20 cellular contexts compared by ENCODE assay signal in genomic region chr14:41393512-41393911, GRCh38.
A peak's percentile ranks its signal among the peaks of the same experiment; 100 is the strongest.
DNase-seq lines count a peak whose midpoint lies in the region; ATAC-seq, FAIRE-seq and TF ChIP-seq lines count a peak whose summit lies in the region.
"Had no signal": no experiment of that assay in that cellular context is flagged by ENCODE, and none has a peak within 500 bp of the region (broad histone marks: within the 10 kb centered on the region; RNA-seq: fewer than 3 reads in every experiment).

No MANE protein-coding gene starts in this region.

- H3K9me3 Mint-ChIP-seq in chondrocyte (ENCODE audit: low read depth), result no peaks in the 10 kb centered on the region
- H3K9me3 Mint-ChIP-seq in Calu3 (ENCODE audit: low read depth, unreplicated experiment), result peaks cover 6% of the 10 kb centered on the region
- H3K9me3 Mint-ChIP-seq: CD8-positive, alpha-beta T cell had no signal

- H3K9me3 ChIP-seq in HepG2 (ENCODE audit: low read length) (peaks cover 59% of the 10 kb centered on the region), right lobe of liver (no peaks in the 10 kb centered on the region)
- H3K9me3 ChIP-seq: Caco-2, HAP-1 had no signal

- 50% methylated on average over 6 of the region's 6 CpGs for WGBS in HepG2 (ENCODE audit: low lambda C conversion rate)
- WGBS in right lobe of liver (ENCODE audit: insufficient coverage, low coverage, low lambda C conversion rate, missing lambda C conversion rate), result 72% methylated on average over 4 of the region's 6 CpGs

- no peaks in the 10 kb centered on the region for H3K4me1 ChIP-seq in HepG2 (ENCODE audit: insufficient read depth, low read length)
- H3K4me1 ChIP-seq in right lobe of liver, result no peaks in the 10 kb centered on the region
- H3K4me1 ChIP-seq: Caco-2, HAP-1 had no signal

- no peak for TF ChIP-seq RAD21 in HepG2 (CRISPR knock-in tag; IDR thresholded peaks at IDR 0.05)

- H3K27ac ChIP-seq in HepG2 (ENCODE audit: extremely low read length, insufficient read depth, low read length) (no peak overlapping the region), right lobe of liver (no peak overlapping the region)

- no peak overlapping the region for H3K9ac ChIP-seq in HepG2 (ENCODE audit: insufficient read depth, low read depth, low read length)

- in situ Hi-C loops in HepG2 (cut with HindIII; ENCODE audit: extremely low pct_ligation_motif_present, low pct_unique_long_range_greater_than_20kb) (no loop called here), SK-MEL-5 (cut with HindIII; ENCODE audit: low pct_unique_long_range_greater_than_20kb, low sequenced_read_pairs) (no loop called here)

- H3K27ac Mint-ChIP-seq in chondrocyte (ENCODE audit: unreplicated experiment) (no peak overlapping the region), Calu3 (ENCODE audit: unreplicated experiment) (no peak overlapping the region)
- H3K27ac Mint-ChIP-seq: CD4-positive, CD25-positive, alpha-beta regulatory T cell; CD8-positive, alpha-beta T cell; HFFc6 had no signal

- H3K27me3 ChIP-seq in HepG2 (ENCODE audit: control insufficient read depth in 1 of 2, insufficient read depth in 2 of 2, low read length in 2 of 2) (no peaks in the 10 kb centered on the region), right lobe of liver (no peaks in the 10 kb centered on the region)

- no peak for TF ChIP-seq POLR2A in HepG2 (IDR thresholded peaks at IDR 0.05; ENCODE audit: insufficient read depth in 1 of 2, low read depth in 2 of 2, low read length in 2 of 2)
- TF ChIP-seq POLR2A in right lobe of liver (IDR thresholded peaks at IDR 0.05), result no peak

- H4K20me1 ChIP-seq in HepG2 (ENCODE audit: insufficient read depth, low read length), result no peaks in the 10 kb centered on the region

- H3K4me3 ChIP-seq in HepG2 (replicated peaks in 1 of 3; ENCODE audit: insufficient read depth in 1 of 3, low read depth in 2 of 3, low read length in 3 of 3), result no peak overlapping the region
- no peak overlapping the region for H3K4me3 ChIP-seq in right lobe of liver
- H3K4me3 ChIP-seq: HAP-1 had no signal

- no peak for FAIRE-seq in HepG2 (lab: Jason Lieb, UNC)
- FAIRE-seq: D721Med, G401.6, GM12892, H54 had no signal

- H3K36me3 Mint-ChIP-seq in chondrocyte (ENCODE audit: low read depth) (no peaks in the 10 kb centered on the region), Calu3 (ENCODE audit: insufficient read depth, unreplicated experiment) (no peaks in the 10 kb centered on the region)
- H3K36me3 Mint-ChIP-seq: CD4-positive, CD25-positive, alpha-beta regulatory T cell; CD8-positive, alpha-beta T cell had no signal

- no peaks in the 10 kb centered on the region for H3K36me3 ChIP-seq in HepG2 (replicated peaks in 1 of 2; ENCODE audit: control insufficient read depth in 1 of 2, insufficient read depth in 2 of 2, low read length in 2 of 2)
- no peaks in the 10 kb centered on the region for H3K36me3 ChIP-seq in right lobe of liver
- H3K36me3 ChIP-seq: HAP-1 had no signal

- no TSS peak for BruUV-seq in HepG2 (replicated peaks; lab: Mats Ljungman, UMichigan)
- no TSS peak for BruUV-seq in Calu3 (replicated peaks; lab: Mats Ljungman, UMichigan)

- H3K4me2 ChIP-seq in HepG2 (ENCODE audit: low read depth, low read length), result no peak overlapping the region

- H3K4me1 Mint-ChIP-seq in chondrocyte (ENCODE audit: low read depth) (no peaks in the 10 kb centered on the region), Calu3 (ENCODE audit: low read depth, unreplicated experiment) (no peaks in the 10 kb centered on the region)
- H3K4me1 Mint-ChIP-seq: CD4-positive, CD25-positive, alpha-beta regulatory T cell had no signal

- TF ChIP-seq EP300 in HepG2 (IDR thresholded peaks at IDR 0.05; ENCODE audit: low read depth in 2 of 2, low read length in 2 of 2) (no peak), HepG2 (CRISPR knock-in tag; IDR thresholded peaks at IDR 0.05; ENCODE audit: borderline replicate concordance) (no peak)

- H3K27me3 Mint-ChIP-seq in chondrocyte (ENCODE audit: low read depth) (peaks cover 4% of the 10 kb centered on the region), Calu3 (ENCODE audit: unreplicated experiment) (no peaks in the 10 kb centered on the region)
- H3K27me3 Mint-ChIP-seq: CD4-positive, CD25-positive, alpha-beta regulatory T cell had no signal

- intact Hi-C loops in HepG2 (cut with micrococcal nuclease; ENCODE audit: unreplicated experiment) (no loop called here), right lobe of liver (cut with DNase I) (no loop called here), Calu3 (cut with micrococcal nuclease; ENCODE audit: unreplicated experiment) (no loop called here)

- TF ChIP-seq CTCF in HepG2 (CRISPR knock-in tag; IDR thresholded peaks at IDR 0.05) (no peak), right lobe of liver (IDR thresholded peaks at IDR 0.05) (no peak), LNCAP (IDR thresholded peaks at IDR 0.05) (peak; percentile 71), chondrocyte (IDR thresholded peaks at IDR 0.05) (no peak), Calu3 (IDR thresholded peaks at IDR 0.05; ENCODE audit: unreplicated experiment) (no peak)

- H2AFZ ChIP-seq in HepG2 (ENCODE audit: low read length), result no peak overlapping the region

- no peak for DNase-seq in HepG2 (ENCODE audit: low spot score)
- DNase-seq in right lobe of liver, result no peak
- DNase-seq in SK-MEL-5 (ENCODE audit: low read depth, low spot score), result peak; percentile 49
- no peak for DNase-seq in chondrocyte (ENCODE audit: low spot score)
- no peak for DNase-seq in Calu3
- no peak for DNase-seq in DMS79 treated with DMSO at 0.1 percent for 48 hours (lab: John Stamatoyannopoulos, UW)
- DNase-seq: C1 segment of cervical spinal cord; Caco-2; CD4-positive, CD25-positive, alpha-beta regulatory T cell; CD8-positive, alpha-beta T cell; DMS 273 treated with DMSO at 0.1 percent for 48 hours; DMS79; GOT3; HFFc6 had no signal

- ATAC-seq in HepG2 (peak; percentile 49; the same call in 2 of the 3 replicates), right lobe of liver (no peak)
- ATAC-seq: CD8-positive, alpha-beta T cell had no signal

- POLR2A ChIA-PET in HepG2 (lab: Yijun Ruan, JAX), result no interaction called here

- no peaks in the 10 kb centered on the region for H3K79me2 ChIP-seq in HepG2 (ENCODE audit: insufficient read depth, low read length)

- CTCF ChIA-PET in HepG2 (lab: Yijun Ruan, JAX; ENCODE audit: low intra/inter-chr PET ratio, low total read pairs) (no interaction called here), Calu3 (lab: Charles Lee) (no interaction called here)

- H3K4me3 Mint-ChIP-seq in chondrocyte (ENCODE audit: unreplicated experiment) (no peak overlapping the region), Calu3 (ENCODE audit: low read depth, unreplicated experiment) (no peak overlapping the region)
- H3K4me3 Mint-ChIP-seq: CD4-positive, CD25-positive, alpha-beta regulatory T cell; CD8-positive, alpha-beta T cell; HFFc6 had no signal

TF ChIP-seq in HepG2, 621 proteins besides CTCF, POLR2A, EP300 and RAD21 (continues in another document):
- TF ChIP-seq CBFB (CRISPR knock-in tag; IDR thresholded peaks at IDR 0.05), result no peak
- TF ChIP-seq KLF6 (CRISPR knock-in tag; IDR thresholded peaks at IDR 0.05), result no peak
- no peak for TF ChIP-seq RBFOX2 (IDR thresholded peaks at IDR 0.05; ENCODE audit: low read depth, low read length)
- TF ChIP-seq SALL1 (CRISPR knock-in tag; IDR thresholded peaks at IDR 0.05), result no peak
- TF ChIP-seq ZNF563 (CRISPR knock-in tag; IDR thresholded peaks at IDR 0.05), result no peak
- TF ChIP-seq NCOA5 (CRISPR knock-in tag; IDR thresholded peaks at IDR 0.05), result no peak
- TF ChIP-seq ZNF513 (CRISPR knock-in tag; conservative IDR thresholded peaks at IDR 0.05), result no peak
- TF ChIP-seq NFKB2 (CRISPR knock-in tag; IDR thresholded peaks at IDR 0.05; ENCODE audit: borderline replicate concordance), result no peak
- TF ChIP-seq TRAFD1 (CRISPR knock-in tag; IDR thresholded peaks at IDR 0.05; ENCODE audit: borderline replicate concordance), result no peak
- no peak for TF ChIP-seq KLF9 (CRISPR knock-in tag; IDR thresholded peaks at IDR 0.05; ENCODE audit: low read depth)
- TF ChIP-seq ZNF790 (CRISPR knock-in tag; IDR thresholded peaks at IDR 0.05; ENCODE audit: borderline replicate concordance), result no peak
- TF ChIP-seq HINFP (CRISPR knock-in tag; IDR thresholded peaks at IDR 0.05; ENCODE audit: low read depth), result no peak
- TF ChIP-seq POGZ (CRISPR knock-in tag; IDR thresholded peaks at IDR 0.05), result no peak
- TF ChIP-seq ZNF619 (CRISPR knock-in tag; IDR thresholded peaks at IDR 0.05), result no peak
